In genomic region chr15:31665732-31666131, GRCh38 we compare ENCODE assay signal across 3 cellular contexts.
A peak's percentile ranks its signal among the peaks of the same experiment; 100 is the strongest.
DNase-seq lines count a peak whose midpoint lies in the region; ATAC-seq, FAIRE-seq and TF ChIP-seq lines count a peak whose summit lies in the region.
"Not testable (repeated sequence)": the region's sequence is repeated elsewhere in the genome, so short reads cannot be mapped to it uniquely, and the experiment has no call there.

No MANE protein-coding gene starts in this region.

- DNase-seq in A549 (ENCODE audit: low read depth in 1 of 2, low spot score in 1 of 2); K562 (ENCODE audit: extremely low read depth in 1 of 4, low spot score in 3 of 4); HepG2 (ENCODE audit: low spot score): not testable (repeated sequence)

- not testable (repeated sequence) for H3K4me2 ChIP-seq in A549; K562 (ENCODE audit: insufficient read depth, low read length); HepG2 (ENCODE audit: low read depth, low read length)

- H2AFZ ChIP-seq in K562 (ENCODE audit: low read depth, low read length); HepG2 (ENCODE audit: low read length): not testable (repeated sequence)

- POLR2A ChIA-PET in A549 (lab: Yijun Ruan, JAX); K562 (lab: Yijun Ruan, JAX); HepG2 (lab: Yijun Ruan, JAX): not testable (repeated sequence)

- TF ChIP-seq EP300 in A549 (IDR thresholded peaks at IDR 0.05); K562 (IDR thresholded peaks at IDR 0.05; ENCODE audit: low read length); HepG2 (IDR thresholded peaks at IDR 0.05; ENCODE audit: low read depth in 2 of 2, low read length in 2 of 2); HepG2 (CRISPR knock-in tag; IDR thresholded peaks at IDR 0.05; ENCODE audit: borderline replicate concordance): not testable (repeated sequence)

- CTCF ChIA-PET in A549 (lab: Yijun Ruan, JAX); K562 (lab: Yijun Ruan, JAX; ENCODE audit: low intra/inter-chr PET ratio); HepG2 (lab: Yijun Ruan, JAX; ENCODE audit: low intra/inter-chr PET ratio, low total read pairs): not testable (repeated sequence)

- H3K4me1 ChIP-seq in A549; K562 (replicated peaks in 1 of 2; ENCODE audit: control insufficient read depth in 2 of 2, insufficient read depth in 2 of 2, low read length in 2 of 2); HepG2 (ENCODE audit: insufficient read depth, low read length): not testable (repeated sequence)

- BruUV-seq in K562 (replicated peaks; lab: Mats Ljungman, UMichigan); HepG2 (replicated peaks; lab: Mats Ljungman, UMichigan): not testable (repeated sequence)

- TF ChIP-seq RAD21 in A549 (conservative IDR thresholded peaks at IDR 0.05 in 1 of 2, IDR thresholded peaks at IDR 0.05 in 1 of 2); K562 (CRISPR knock-in tag; conservative IDR thresholded peaks at IDR 0.05 in 1 of 2, IDR thresholded peaks at IDR 0.05 in 1 of 2); HepG2 (CRISPR knock-in tag; IDR thresholded peaks at IDR 0.05): not testable (repeated sequence)

- ATAC-seq in A549, K562, HepG2: not testable (repeated sequence)

- intact Hi-C loops in K562 (cut with micrococcal nuclease); HepG2 (cut with micrococcal nuclease; ENCODE audit: unreplicated experiment): not testable (repeated sequence)

- H3K36me3 ChIP-seq in K562 (ENCODE audit: control insufficient read depth, insufficient read depth, low read length); HepG2 (replicated peaks in 1 of 2; ENCODE audit: control insufficient read depth in 1 of 2, insufficient read depth in 2 of 2, low read length in 2 of 2): not testable (repeated sequence)

- in situ Hi-C loops in K562 (cut with MboI); HepG2 (cut with HindIII; ENCODE audit: extremely low pct_ligation_motif_present, low pct_unique_long_range_greater_than_20kb): not testable (repeated sequence)

- not testable (repeated sequence) for H3K27me3 ChIP-seq in K562 (ENCODE audit: control insufficient read depth in 2 of 2, insufficient read depth in 2 of 2, low read length in 2 of 2); HepG2 (ENCODE audit: control insufficient read depth in 1 of 2, insufficient read depth in 2 of 2, low read length in 2 of 2)

- H3K27ac ChIP-seq in A549; K562 (ENCODE audit: extremely low read depth, low read depth, low read length); HepG2 (ENCODE audit: extremely low read length, insufficient read depth, low read length): not testable (repeated sequence)

- 67% methylated on average over 8 of the region's 8 CpGs for WGBS in A549 (ENCODE audit: missing lambda C conversion rate)
- 7% methylated on average over 8 of the region's 8 CpGs for WGBS in K562 (ENCODE audit: insufficient coverage, low coverage, missing lambda C conversion rate)
- WGBS in HepG2 (ENCODE audit: low lambda C conversion rate), result 32% methylated on average over 8 of the region's 8 CpGs

- not testable (repeated sequence) for TF ChIP-seq POLR2A in A549 (IDR thresholded peaks at IDR 0.05; ENCODE audit: low read length); K562 (conservative IDR thresholded peaks at IDR 0.05); HepG2 (IDR thresholded peaks at IDR 0.05; ENCODE audit: insufficient read depth in 1 of 2, low read depth in 2 of 2, low read length in 2 of 2)

- H3K9me3 ChIP-seq in A549; K562 (replicated peaks; ENCODE audit: control insufficient read depth, insufficient read depth, low read depth, low read length); HepG2 (ENCODE audit: low read length): not testable (repeated sequence)

- H3K9me1 ChIP-seq in K562 (ENCODE audit: control insufficient read depth, insufficient read depth, low read length), result not testable (repeated sequence)

- H4K20me1 ChIP-seq in K562 (replicated peaks; ENCODE audit: control insufficient read depth, insufficient read depth, low read length); HepG2 (ENCODE audit: insufficient read depth, low read length): not testable (repeated sequence)

- H3K9ac ChIP-seq in K562 (ENCODE audit: insufficient read depth in 1 of 2, low read depth in 2 of 2, low read length in 2 of 2); HepG2 (ENCODE audit: insufficient read depth, low read depth, low read length): not testable (repeated sequence)

- not testable (repeated sequence) for H3K4me3 ChIP-seq in A549; K562; HepG2 (replicated peaks in 1 of 3; ENCODE audit: insufficient read depth in 1 of 3, low read depth in 2 of 3, low read length in 3 of 3)

- peak; percentile 74 for FAIRE-seq in A549 (lab: Jason Lieb, UNC)
- not testable (repeated sequence) for FAIRE-seq in K562 (lab: Jason Lieb, UNC); HepG2 (lab: Jason Lieb, UNC)

- not testable (repeated sequence) for H3K79me2 ChIP-seq in K562 (ENCODE audit: control insufficient read depth, insufficient read depth, low read length); HepG2 (ENCODE audit: insufficient read depth, low read length)

- TF ChIP-seq CTCF in A549 (IDR thresholded peaks at IDR 0.05); K562 (IDR thresholded peaks at IDR 0.05 in 2 of 3, conservative IDR thresholded peaks at IDR 0.05 in 1 of 3; ENCODE audit: insufficient read depth in 2 of 3, low read depth in 1 of 3, low read length in 3 of 3); HepG2 (CRISPR knock-in tag; IDR thresholded peaks at IDR 0.05): not testable (repeated sequence)

TF ChIP-seq in K562, 482 proteins besides CTCF, POLR2A, EP300 and RAD21:
- TF ChIP-seq RAD51 (IDR thresholded peaks at IDR 0.05; ENCODE audit: borderline replicate concordance, low read depth) (0 out of 2 replicates have a peak, but pooled peaks have one; percentile 17), TFE3 (CRISPR knock-in tag; IDR thresholded peaks at IDR 0.05) (peak; percentile 89)

TF ChIP-seq in HepG2, 621 proteins besides CTCF, POLR2A, EP300 and RAD21:
- peak; percentile 70 for TF ChIP-seq RAD51 (IDR thresholded peaks at IDR 0.05; ENCODE audit: borderline replicate concordance)
